9 cellular contexts compared by ENCODE assay signal in the genomic region with DNA sequence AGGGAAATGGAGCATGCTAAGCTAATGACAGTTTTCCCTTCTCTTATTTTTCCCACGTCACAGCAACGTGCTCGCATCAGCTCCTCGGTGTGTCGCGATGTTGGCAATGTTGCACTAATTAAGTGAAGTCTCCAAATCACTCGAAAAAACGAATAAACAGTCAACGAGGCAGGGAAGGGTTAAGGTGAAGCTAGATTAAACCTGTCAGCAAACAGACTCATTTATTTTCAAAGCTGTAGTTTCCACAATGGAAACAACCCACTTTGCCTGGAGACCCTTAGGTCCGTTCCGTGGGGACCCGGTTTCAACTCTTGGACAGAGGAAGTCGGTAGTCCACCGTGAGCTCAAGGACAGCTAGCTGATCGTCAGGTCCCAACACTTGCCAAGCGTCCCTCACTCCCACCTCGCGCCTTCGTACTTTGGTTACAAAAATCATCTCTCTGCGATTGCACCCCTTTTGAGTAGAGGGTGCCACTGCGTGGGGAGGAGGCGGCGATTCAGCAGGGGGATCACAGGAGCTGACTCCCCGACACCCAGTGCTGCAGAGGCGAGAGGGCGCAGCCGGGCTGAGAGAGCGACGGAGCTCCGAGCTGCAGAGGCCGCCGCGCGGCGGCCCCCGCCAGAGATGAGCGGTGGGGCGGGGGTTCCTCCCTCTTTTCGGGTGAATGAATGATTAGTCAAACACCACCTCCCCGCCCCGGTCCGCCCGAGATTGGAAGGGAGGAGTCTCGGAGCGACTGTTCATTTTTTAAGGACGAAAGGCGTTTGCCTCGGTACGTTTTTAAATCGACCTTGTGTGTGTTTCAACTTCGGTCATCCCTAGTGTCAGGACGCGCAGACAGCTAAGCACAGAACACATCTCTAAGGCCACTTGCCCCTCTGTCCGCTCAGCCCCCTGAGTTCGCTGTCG. TPM values are rescaled to one million over a fixed set of nuclear protein-coding genes. Genes with fewer than 3 reads are reported as not detected.
DNase-seq lines count a peak whose midpoint lies in the region; TF ChIP-seq lines count a peak whose summit lies in the region.
"Had no signal": no experiment of that assay in that cellular context is flagged by ENCODE, and none has a peak within 500 bp of the region (broad histone marks: within the 10 kb centered on the region; RNA-seq: fewer than 3 reads in every experiment).

No MANE protein-coding gene starts in this region.

- DNase-seq in activated T-cell treated with anti-CD3 and anti-CD28 coated beads for 48 hours (ENCODE audit: low read depth) (peak; percentile 33), activated T-cell treated with anti-CD3 and anti-CD28 coated beads for 4 hours (no peak), NT2/D1 (ENCODE audit: low read depth, low spot score) (peak; percentile 46), chondrocyte (ENCODE audit: low spot score) (no peak), kidney tubule cell (ENCODE audit: low spot score) (peak; percentile 37), spleen (peak; percentile 71), T-helper 9 cell (no peak), NCI-H774 (lab: John Stamatoyannopoulos, UW) (no peak)

- H3K36me3 ChIP-seq in NT2/D1 (ENCODE audit: insufficient read depth, insufficient read length, low read length), result no peaks in the 10 kb centered on the region
- H3K36me3 ChIP-seq in spleen, result no peaks in the 10 kb centered on the region

- no peak for TF ChIP-seq CTCF in chondrocyte (IDR thresholded peaks at IDR 0.05)
- TF ChIP-seq CTCF in spleen (IDR thresholded peaks at IDR 0.05 in 8 of 11, conservative IDR thresholded peaks at IDR 0.05 in 3 of 11), result no peak

- no peaks in the 10 kb centered on the region for H3K36me3 Mint-ChIP-seq in chondrocyte (ENCODE audit: low read depth)

- H3K27me3 ChIP-seq in NT2/D1 (ENCODE audit: insufficient read depth, insufficient read length) (peaks cover 35% of the 10 kb centered on the region), spleen (replicated peaks in 1 of 7) (peaks cover 0 to 76% (median 30%) of the 10 kb centered on the region in 7 donors)

- peaks cover 10% of the 10 kb centered on the region for H3K4me1 Mint-ChIP-seq in chondrocyte (ENCODE audit: low read depth)

- H3K9me3 Mint-ChIP-seq in chondrocyte (ENCODE audit: low read depth), result no peaks in the 10 kb centered on the region
- H3K9me3 Mint-ChIP-seq: dendritic cell treated with granulocyte-macrophage colony-stimulating factor and Interleukin-4, amounts not matched to agents 40 ng/mL and 50 ng/mL, for 4 days had no signal

- peak overlapping the region in 5 of 8 donors; percentile 29 to 67 (median 64) for H3K27ac ChIP-seq in spleen

- no peak for TF ChIP-seq POLR2A in spleen (IDR thresholded peaks at IDR 0.05)

- peaks cover 33% of the 10 kb centered on the region for H3K27me3 Mint-ChIP-seq in chondrocyte (ENCODE audit: low read depth)

- H3K4me3 ChIP-seq in NT2/D1 (ENCODE audit: insufficient read length, low read depth) (peak overlapping the region; percentile 69), spleen (peak overlapping the region; percentile 42 to 78 (median 56))

- intact Hi-C loops in spleen (cut with DNase I; ENCODE audit: low total_unique reads), result no loop called here

- H3K4me1 ChIP-seq in NT2/D1 (ENCODE audit: insufficient read depth, insufficient read length) (no peaks in the 10 kb centered on the region), spleen (peaks cover 0 to 33% (median 21%) of the 10 kb centered on the region in 6 donors)

- peak overlapping the region; percentile 82 for H3K9ac ChIP-seq in NT2/D1 (ENCODE audit: insufficient read length, low read depth)

- no peaks in the 10 kb centered on the region for H3K9me3 ChIP-seq in NT2/D1 (ENCODE audit: insufficient read depth, low read length)
- H3K9me3 ChIP-seq in spleen, result no peaks in the 10 kb centered on the region

- peak overlapping the region; percentile 78 for H3K4me3 Mint-ChIP-seq in chondrocyte (ENCODE audit: unreplicated experiment)
- H3K4me3 Mint-ChIP-seq: dendritic cell treated with granulocyte-macrophage colony-stimulating factor and Interleukin-4, amounts not matched to agents 40 ng/mL and 50 ng/mL, for 4 days had no signal

- WGBS in spleen, 5 donors, result 2 to 4% (median 2%) methylated on average over 38 to 56 of the region's 56 CpGs

- H3K27ac Mint-ChIP-seq in chondrocyte (ENCODE audit: unreplicated experiment), result no peak overlapping the region
- H3K27ac Mint-ChIP-seq: dendritic cell treated with granulocyte-macrophage colony-stimulating factor and Interleukin-4, amounts not matched to agents 40 ng/mL and 50 ng/mL, for 4 days had no signal

RNA-seq across cellular contexts. Expression of a gene that starts 1.3 kb away (rescaled TPM):
- total RNA-seq in chondrocyte, result 0.30 to 0.63 TPM (median 0.62 TPM) in 3 replicates
- total RNA-seq in spleen, result 1 to 10 TPM in 6 of 7 donors, under 1 TPM in 1; 0.95 to 4.4 (median 2.7) TPM
- polyA plus RNA-seq in spleen, result under 1 TPM; 0.14 to 0.38 (median 0.22) TPM

Comparison
In these comparisons a context has a peak if more than half of its experiments do, and no peak if none do; other contexts are left out.
1. DNase-seq: peak in activated T-cell treated with anti-CD3 and anti-CD28 coated beads for 48 hours (single experiment), NT2/D1 (single experiment), kidney tubule cell (single experiment) and spleen (single experiment); none in activated T-cell treated with anti-CD3 and anti-CD28 coated beads for 4 hours (single experiment), chondrocyte (single experiment), T-helper 9 cell (single experiment) and NCI-H774 (single experiment).